In the genomic region with DNA sequence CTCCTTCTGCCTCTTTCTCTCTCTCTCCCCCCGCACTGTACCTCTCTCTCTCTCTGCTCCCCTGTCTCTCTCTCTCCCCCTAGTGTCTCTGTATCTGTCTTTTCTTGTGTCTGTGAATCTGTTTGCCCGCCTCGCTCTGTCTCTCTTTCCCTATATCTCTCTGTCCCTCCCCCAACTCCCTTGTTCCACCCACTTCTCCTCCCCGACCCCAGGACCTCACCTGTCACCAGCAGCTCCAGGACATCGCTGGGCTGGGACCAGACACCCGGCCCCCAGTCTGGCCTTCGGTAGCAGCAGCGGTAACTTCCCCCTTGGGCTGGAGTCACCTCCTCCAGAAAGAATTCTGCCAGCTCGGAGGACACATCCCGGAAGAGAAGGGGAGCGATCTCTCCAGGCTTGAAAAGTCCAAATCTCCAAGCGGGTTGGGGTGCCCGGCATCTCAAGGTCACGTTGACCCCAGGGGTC, we compare ENCODE assay signal across 1 cellular context.
TF ChIP-seq lines count a peak whose summit lies in the region.

No MANE protein-coding gene starts in this region.

TF ChIP-seq in K562, 482 proteins besides CTCF, POLR2A, EP300 and RAD21 (continued from another document):
- TF ChIP-seq MLLT1 (IDR thresholded peaks at IDR 0.05) (peak in 1 of 2 experiments; percentile 59; a peak in 1 of 4 replicates), GATAD2A (IDR thresholded peaks at IDR 0.05) (0 out of 2 replicates have a peak, but pooled peaks have one; percentile 24), THRB (CRISPR knock-in tag; conservative IDR thresholded peaks at IDR 0.05) (peak; percentile 90), KLF13 (tag; IDR thresholded peaks at IDR 0.05; ENCODE audit: borderline replicate concordance, low read depth) (no peak), HLTF (IDR thresholded peaks at IDR 0.05) (0 out of 2 replicates have a peak, but pooled peaks have one; percentile 40), ZNF780A (CRISPR knock-in tag; IDR thresholded peaks at IDR 0.05) (no peak), NR2C1 (IDR thresholded peaks at IDR 0.05) (no peak), NR2C1 (tag; IDR thresholded peaks at IDR 0.05) (no peak), ZEB2 (IDR thresholded peaks at IDR 0.05) (peak; percentile 72; the same call in 1 of the 2 replicates), HDAC6 (IDR thresholded peaks at IDR 0.05; ENCODE audit: low read depth, low read length) (no peak), ARNT (IDR thresholded peaks at IDR 0.05) (0 out of 4 replicates have a peak, but pooled peaks of 1 of the 2 experiments have one; percentile 50), ZNF23 (CRISPR knock-in tag; IDR thresholded peaks at IDR 0.05) (no peak), MTA1 (IDR thresholded peaks at IDR 0.05; ENCODE audit: borderline replicate concordance) (peak; percentile 71; the same call in 1 of the 2 replicates), FOXP1 (CRISPR knock-in tag; IDR thresholded peaks at IDR 0.05) (no peak), RFX5 (IDR thresholded peaks at IDR 0.05; ENCODE audit: low read depth, low read length) (no peak), KLF6 (CRISPR knock-in tag; IDR thresholded peaks at IDR 0.05; ENCODE audit: borderline replicate concordance) (no peak), ZC3H8 (IDR thresholded peaks at IDR 0.05) (peak; percentile 47; the same call in 1 of the 2 replicates), MIER1 (IDR thresholded peaks at IDR 0.05; ENCODE audit: low read depth) (no peak), ASH1L (IDR thresholded peaks at IDR 0.05; ENCODE audit: borderline replicate concordance, low read depth, partially characterized antibody) (no peak), SRSF9 (IDR thresholded peaks at IDR 0.05; ENCODE audit: borderline replicate concordance, low read depth, low read length) (no peak), MNT (conservative IDR thresholded peaks at IDR 0.05) (no peak), TSC22D4 (tag; IDR thresholded peaks at IDR 0.05) (no peak), ZNF707 (CRISPR knock-in tag; conservative IDR thresholded peaks at IDR 0.05) (no peak), ESRRA (IDR thresholded peaks at IDR 0.05; ENCODE audit: borderline replicate concordance, low read depth) (peak; percentile 70), ELF1 (tag; IDR thresholded peaks at IDR 0.05) (peak; percentile 52; the same call in 1 of the 2 replicates), PKNOX1 (IDR thresholded peaks at IDR 0.05) (peak; percentile 61), ZNF146 (CRISPR knock-in tag; IDR thresholded peaks at IDR 0.05; ENCODE audit: unreplicated experiment) (no peak), ZNF224 (CRISPR knock-in tag; IDR thresholded peaks at IDR 0.05) (no peak), KDM4B (IDR thresholded peaks at IDR 0.05; ENCODE audit: borderline replicate concordance in 2 of 2, low read depth in 1 of 2) (no peak), FOXM1 (IDR thresholded peaks at IDR 0.05; ENCODE audit: low read depth) (no peak), FOXM1 (CRISPR knock-in tag; IDR thresholded peaks at IDR 0.05; ENCODE audit: low read depth) (no peak), DPF2 (IDR thresholded peaks at IDR 0.05) (0 out of 2 replicates have a peak, but pooled peaks have one; percentile 31), ZNF77 (CRISPR knock-in tag; IDR thresholded peaks at IDR 0.05) (no peak)
- TF ChIP-seq, protein P1, sequence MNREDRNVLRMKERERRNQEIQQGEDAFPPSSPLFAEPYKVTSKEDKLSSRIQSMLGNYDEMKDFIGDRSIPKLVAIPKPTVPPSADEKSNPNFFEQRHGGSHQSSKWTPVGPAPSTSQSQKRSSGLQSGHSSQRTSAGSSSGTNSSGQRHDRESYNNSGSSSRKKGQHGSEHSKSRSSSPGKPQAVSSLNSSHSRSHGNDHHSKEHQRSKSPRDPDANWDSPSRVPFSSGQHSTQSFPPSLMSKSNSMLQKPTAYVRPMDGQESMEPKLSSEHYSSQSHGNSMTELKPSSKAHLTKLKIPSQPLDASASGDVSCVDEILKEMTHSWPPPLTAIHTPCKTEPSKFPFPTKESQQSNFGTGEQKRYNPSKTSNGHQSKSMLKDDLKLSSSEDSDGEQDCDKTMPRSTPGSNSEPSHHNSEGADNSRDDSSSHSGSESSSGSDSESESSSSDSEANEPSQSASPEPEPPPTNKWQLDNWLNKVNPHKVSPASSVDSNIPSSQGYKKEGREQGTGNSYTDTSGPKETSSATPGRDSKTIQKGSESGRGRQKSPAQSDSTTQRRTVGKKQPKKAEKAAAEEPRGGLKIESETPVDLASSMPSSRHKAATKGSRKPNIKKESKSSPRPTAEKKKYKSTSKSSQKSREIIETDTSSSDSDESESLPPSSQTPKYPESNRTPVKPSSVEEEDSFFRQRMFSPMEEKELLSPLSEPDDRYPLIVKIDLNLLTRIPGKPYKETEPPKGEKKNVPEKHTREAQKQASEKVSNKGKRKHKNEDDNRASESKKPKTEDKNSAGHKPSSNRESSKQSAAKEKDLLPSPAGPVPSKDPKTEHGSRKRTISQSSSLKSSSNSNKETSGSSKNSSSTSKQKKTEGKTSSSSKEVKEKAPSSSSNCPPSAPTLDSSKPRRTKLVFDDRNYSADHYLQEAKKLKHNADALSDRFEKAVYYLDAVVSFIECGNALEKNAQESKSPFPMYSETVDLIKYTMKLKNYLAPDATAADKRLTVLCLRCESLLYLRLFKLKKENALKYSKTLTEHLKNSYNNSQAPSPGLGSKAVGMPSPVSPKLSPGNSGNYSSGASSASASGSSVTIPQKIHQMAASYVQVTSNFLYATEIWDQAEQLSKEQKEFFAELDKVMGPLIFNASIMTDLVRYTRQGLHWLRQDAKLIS (CRISPR knock-in tag; IDR thresholded peaks at IDR 0.05): no peak
- TF ChIP-seq, protein P2, sequence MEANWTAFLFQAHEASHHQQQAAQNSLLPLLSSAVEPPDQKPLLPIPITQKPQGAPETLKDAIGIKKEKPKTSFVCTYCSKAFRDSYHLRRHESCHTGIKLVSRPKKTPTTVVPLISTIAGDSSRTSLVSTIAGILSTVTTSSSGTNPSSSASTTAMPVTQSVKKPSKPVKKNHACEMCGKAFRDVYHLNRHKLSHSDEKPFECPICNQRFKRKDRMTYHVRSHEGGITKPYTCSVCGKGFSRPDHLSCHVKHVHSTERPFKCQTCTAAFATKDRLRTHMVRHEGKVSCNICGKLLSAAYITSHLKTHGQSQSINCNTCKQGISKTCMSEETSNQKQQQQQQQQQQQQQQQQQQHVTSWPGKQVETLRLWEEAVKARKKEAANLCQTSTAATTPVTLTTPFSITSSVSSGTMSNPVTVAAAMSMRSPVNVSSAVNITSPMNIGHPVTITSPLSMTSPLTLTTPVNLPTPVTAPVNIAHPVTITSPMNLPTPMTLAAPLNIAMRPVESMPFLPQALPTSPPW (CRISPR knock-in tag; IDR thresholded peaks at IDR 0.05): peak; percentile 46; the same call in 1 of the 2 replicates
- TF ChIP-seq, protein P3, sequence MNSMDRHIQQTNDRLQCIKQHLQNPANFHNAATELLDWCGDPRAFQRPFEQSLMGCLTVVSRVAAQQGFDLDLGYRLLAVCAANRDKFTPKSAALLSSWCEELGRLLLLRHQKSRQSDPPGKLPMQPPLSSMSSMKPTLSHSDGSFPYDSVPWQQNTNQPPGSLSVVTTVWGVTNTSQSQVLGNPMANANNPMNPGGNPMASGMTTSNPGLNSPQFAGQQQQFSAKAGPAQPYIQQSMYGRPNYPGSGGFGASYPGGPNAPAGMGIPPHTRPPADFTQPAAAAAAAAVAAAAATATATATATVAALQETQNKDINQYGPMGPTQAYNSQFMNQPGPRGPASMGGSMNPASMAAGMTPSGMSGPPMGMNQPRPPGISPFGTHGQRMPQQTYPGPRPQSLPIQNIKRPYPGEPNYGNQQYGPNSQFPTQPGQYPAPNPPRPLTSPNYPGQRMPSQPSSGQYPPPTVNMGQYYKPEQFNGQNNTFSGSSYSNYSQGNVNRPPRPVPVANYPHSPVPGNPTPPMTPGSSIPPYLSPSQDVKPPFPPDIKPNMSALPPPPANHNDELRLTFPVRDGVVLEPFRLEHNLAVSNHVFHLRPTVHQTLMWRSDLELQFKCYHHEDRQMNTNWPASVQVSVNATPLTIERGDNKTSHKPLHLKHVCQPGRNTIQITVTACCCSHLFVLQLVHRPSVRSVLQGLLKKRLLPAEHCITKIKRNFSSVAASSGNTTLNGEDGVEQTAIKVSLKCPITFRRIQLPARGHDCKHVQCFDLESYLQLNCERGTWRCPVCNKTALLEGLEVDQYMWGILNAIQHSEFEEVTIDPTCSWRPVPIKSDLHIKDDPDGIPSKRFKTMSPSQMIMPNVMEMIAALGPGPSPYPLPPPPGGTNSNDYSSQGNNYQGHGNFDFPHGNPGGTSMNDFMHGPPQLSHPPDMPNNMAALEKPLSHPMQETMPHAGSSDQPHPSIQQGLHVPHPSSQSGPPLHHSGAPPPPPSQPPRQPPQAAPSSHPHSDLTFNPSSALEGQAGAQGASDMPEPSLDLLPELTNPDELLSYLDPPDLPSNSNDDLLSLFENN (IDR thresholded peaks at IDR 0.05; ENCODE audit: low read depth in 2 of 2, low read length in 2 of 2): no peak
